ENCODE assay signal across 17 cellular contexts in the genomic region with DNA sequence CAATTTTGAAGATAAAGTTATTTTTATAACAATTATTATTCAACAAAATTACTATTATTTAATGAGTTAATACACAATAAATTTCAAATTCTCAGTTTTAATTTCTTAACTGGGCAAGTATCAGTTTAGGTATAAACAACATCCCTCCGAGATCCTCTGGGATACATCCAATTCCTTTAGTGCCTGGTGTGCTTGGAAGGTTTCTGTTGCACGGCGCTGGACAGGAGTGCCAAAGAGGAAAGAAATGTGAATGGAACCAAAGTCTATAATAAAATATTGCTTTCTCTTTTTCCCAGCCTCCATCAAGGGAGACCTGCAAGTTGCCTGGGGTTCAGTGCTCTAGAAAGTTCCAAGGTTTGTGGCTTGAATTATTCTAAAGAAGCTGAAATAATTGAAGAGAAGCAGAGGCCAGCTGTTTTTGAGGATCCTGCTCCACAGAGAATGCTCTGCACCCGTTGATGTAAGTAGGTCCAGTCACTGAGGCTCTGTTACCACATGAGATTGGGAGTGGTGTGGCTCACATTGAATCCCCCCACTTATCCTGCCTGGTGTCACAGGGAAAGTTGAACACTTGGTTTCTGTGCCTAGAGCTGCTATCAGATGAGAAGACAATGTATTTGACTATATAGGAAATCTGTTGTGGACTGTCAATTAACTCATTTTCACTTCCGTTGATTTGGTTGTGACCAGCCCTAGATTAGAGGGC.
"Had no signal": no experiment of that assay in that cellular context is flagged by ENCODE, and none has a peak within 500 bp of the region (broad histone marks: within the 10 kb centered on the region; RNA-seq: fewer than 3 reads in every experiment).

No MANE protein-coding gene starts in this region.

- H3K36me3 Mint-ChIP-seq: memory B cell; stimulated activated effector memory CD8-positive, alpha-beta T cell treated with anti-CD3 and anti-CD28 coated beads, Interleukin-12 subunit alpha, Interleukin-12 subunit beta, amount 100 ng/mL, for 72 hours had no signal

- H3K27ac ChIP-seq: parathyroid adenoma, thyroid gland, vagina had no signal

- H3K27me3 ChIP-seq: adrenal gland, thyroid gland, vagina had no signal

- H3K9me3 ChIP-seq: adrenal gland, mucosa of descending colon, thyroid gland, vagina had no signal

- H3K36me3 ChIP-seq: thyroid gland, vagina had no signal

- DNase-seq: activated CD4-positive, alpha-beta T cell treated with anti-CD3 and anti-CD28 coated beads, Interleukin-2, amount 50 U/mL, for 4 hours; activated effector memory CD4-positive, alpha-beta T cell treated with anti-CD3 and anti-CD28 coated beads, Interleukin-2, amount 50 U/mL, for 16 hours; activated naive CD4-positive, alpha-beta T cell treated with anti-CD3 and anti-CD28 coated beads, Interleukin-2, amount 50 U/mL, for 16 hours; activated T-cell treated with anti-CD3 and anti-CD28 coated beads, Interleukin-2, amount 50 U/mL, for 72 hours; adrenal gland; effector CD4-positive, alpha-beta T cell; mucosa of descending colon; naive thymus-derived CD8-positive, alpha-beta T cell; stimulated activated CD4-positive, alpha-beta T cell treated with anti-CD3 and anti-CD28 coated beads, Interleukin-4, amount 100 ng/mL, for 24 hours; T-helper 2 cell; thyroid gland had no signal

- H3K4me1 ChIP-seq: parathyroid adenoma, thyroid gland, vagina had no signal

- H3K27ac Mint-ChIP-seq: activated T-cell treated with anti-CD3 and anti-CD28 coated beads, Interleukin-2, amount 50 U/mL, for 72 hours; memory B cell; naive thymus-derived CD8-positive, alpha-beta T cell; stimulated activated effector memory CD8-positive, alpha-beta T cell treated with anti-CD3 and anti-CD28 coated beads, Interleukin-12 subunit alpha, Interleukin-12 subunit beta, amount 100 ng/mL, for 72 hours had no signal

- H3K4me3 Mint-ChIP-seq: activated T-cell treated with anti-CD3 and anti-CD28 coated beads, Interleukin-2, amount 50 U/mL, for 72 hours; memory B cell; naive thymus-derived CD8-positive, alpha-beta T cell; stimulated activated effector memory CD8-positive, alpha-beta T cell treated with anti-CD3 and anti-CD28 coated beads, Interleukin-12 subunit alpha, Interleukin-12 subunit beta, amount 100 ng/mL, for 72 hours had no signal

- ATAC-seq: activated T-cell treated with anti-CD3 and anti-CD28 coated beads, Interleukin-2, amount 50 U/mL, for 72 hours; esophagus mucosa; mucosa of descending colon; naive thymus-derived CD8-positive, alpha-beta T cell; sciatic nerve; stimulated activated effector memory CD8-positive, alpha-beta T cell treated with anti-CD3 and anti-CD28 coated beads, Interleukin-12 subunit alpha, Interleukin-12 subunit beta, amount 100 ng/mL, for 72 hours had no signal

- H3K4me3 ChIP-seq: adrenal gland, mucosa of descending colon, thyroid gland, vagina had no signal

- H3K4me1 Mint-ChIP-seq: memory B cell; naive thymus-derived CD8-positive, alpha-beta T cell; stimulated activated effector memory CD8-positive, alpha-beta T cell treated with anti-CD3 and anti-CD28 coated beads, Interleukin-12 subunit alpha, Interleukin-12 subunit beta, amount 100 ng/mL, for 72 hours had no signal

- H3K9me3 Mint-ChIP-seq: activated T-cell treated with anti-CD3 and anti-CD28 coated beads, Interleukin-2, amount 50 U/mL, for 72 hours; memory B cell; naive thymus-derived CD8-positive, alpha-beta T cell; stimulated activated effector memory CD8-positive, alpha-beta T cell treated with anti-CD3 and anti-CD28 coated beads, Interleukin-12 subunit alpha, Interleukin-12 subunit beta, amount 100 ng/mL, for 72 hours had no signal
